ENCODE assay signal across 19 cellular contexts in the genomic region with DNA sequence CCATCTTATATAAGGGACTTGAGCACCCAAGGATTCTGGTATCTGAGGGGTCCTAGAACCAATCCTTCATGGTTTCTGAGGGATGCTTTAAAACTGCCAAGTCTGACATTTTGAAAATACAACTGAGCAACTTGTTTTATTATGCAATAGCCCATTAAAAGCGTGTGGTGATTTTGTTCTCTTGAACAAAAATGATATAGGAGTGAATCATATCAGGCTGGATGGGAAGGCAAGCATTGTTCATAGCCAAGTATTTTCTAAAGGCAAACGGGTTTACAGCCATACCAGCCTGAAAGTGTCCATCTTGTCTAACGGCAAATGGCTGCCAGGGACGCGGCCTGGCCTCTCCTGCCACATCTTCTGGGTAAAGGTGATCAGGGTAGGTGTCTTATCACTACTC. TPM values are rescaled to one million over a fixed set of nuclear protein-coding genes. Genes with fewer than 3 reads are reported as not detected.
DNase-seq lines count a peak whose midpoint lies in the region; ATAC-seq and TF ChIP-seq lines count a peak whose summit lies in the region.
"Had no signal": no experiment of that assay in that cellular context is flagged by ENCODE, and none has a peak within 500 bp of the region (broad histone marks: within the 10 kb centered on the region; RNA-seq: fewer than 3 reads in every experiment).

No MANE protein-coding gene starts in this region.

- H3K9me3 ChIP-seq in RWPE2 (ENCODE audit: severe bottlenecking), result no peaks in the 10 kb centered on the region
- no peaks in the 10 kb centered on the region for H3K9me3 ChIP-seq in fibroblast of lung (ENCODE audit: control insufficient read depth, insufficient read depth, low read depth, low read length)

- peak overlapping the region; percentile 51 for H3K27ac ChIP-seq in RWPE2 (ENCODE audit: poor library complexity, severe bottlenecking)
- no peak overlapping the region for H3K27ac ChIP-seq in fibroblast of lung (ENCODE audit: insufficient read depth, low read length)
- H3K27ac ChIP-seq: right atrium auricular region, SK-N-MC had no signal

- no peak overlapping the region for H2AFZ ChIP-seq in fibroblast of lung (ENCODE audit: low read length)

- peaks cover 37% of the 10 kb centered on the region for H3K4me1 ChIP-seq in RWPE2 (ENCODE audit: insufficient read depth, poor library complexity, severe bottlenecking)
- peaks cover 6% of the 10 kb centered on the region for H3K4me1 ChIP-seq in fibroblast of lung (ENCODE audit: control insufficient read depth, extremely low read depth, insufficient read depth, low read length)
- H3K4me1 ChIP-seq: right atrium auricular region had no signal

- no peak overlapping the region for H3K4me3 ChIP-seq in RWPE2 (ENCODE audit: severe bottlenecking)
- H3K4me3 ChIP-seq in fibroblast of lung (replicated peaks in 1 of 4; ENCODE audit: control extremely low read depth in 1 of 4, insufficient read depth in 1 of 4, low read depth in 3 of 4, low read length in 4 of 4), result no peak overlapping the region
- no peak overlapping the region for H3K4me3 ChIP-seq in skeletal muscle cell (ENCODE audit: low read depth, low read length)
- H3K4me3 ChIP-seq: lung, right atrium auricular region, SK-N-MC had no signal

- peaks cover 23% of the 10 kb centered on the region for H3K36me3 ChIP-seq in RWPE2 (ENCODE audit: low read depth)
- peaks cover 6% of the 10 kb centered on the region for H3K36me3 ChIP-seq in fibroblast of lung (ENCODE audit: control insufficient read depth, insufficient read depth, low read length)

- no peaks in the 10 kb centered on the region for H4K20me1 ChIP-seq in fibroblast of lung (ENCODE audit: control insufficient read depth, extremely low read depth, insufficient read depth, low read length)

- no peaks in the 10 kb centered on the region for H3K27me3 ChIP-seq in RWPE2 (ENCODE audit: insufficient read depth, poor library complexity, severe bottlenecking)
- no peaks in the 10 kb centered on the region for H3K27me3 ChIP-seq in fibroblast of lung (ENCODE audit: control insufficient read depth, insufficient read depth, low read length)
- H3K27me3 ChIP-seq: right atrium auricular region had no signal

- ATAC-seq in RWPE2 (ENCODE audit: low read depth) (peak; percentile 68), GM18858 (IDR thresholded peaks at IDR 0.05; ENCODE audit: unreplicated experiment) (no peak)
- ATAC-seq: Panc1 had no signal

- TF ChIP-seq CTCF in RWPE2 (IDR thresholded peaks at IDR 0.05; ENCODE audit: poor library complexity, severe bottlenecking) (no peak), fibroblast of lung (conservative IDR thresholded peaks at IDR 0.05 in 1 of 2, IDR thresholded peaks at IDR 0.05 in 1 of 2; ENCODE audit: low read depth in 1 of 2, low read length in 2 of 2) (no peak)

- H3K4me2 ChIP-seq in fibroblast of lung (ENCODE audit: extremely low read depth, insufficient read depth, low read length), result no peak overlapping the region

- DNase-seq in ELR (ENCODE audit: low read depth) (peak; percentile 77), RWPE2 (ENCODE audit: low spot score) (no peak), fibroblast of lung (ENCODE audit: low read depth in 2 of 2) (peak; percentile 72 to 80), skeletal muscle cell (ENCODE audit: low read depth) (peak; percentile 36), ureter (ENCODE audit: low spot score) (no peak)
- DNase-seq in central memory CD4-positive, alpha-beta T cell, result no peak
- DNase-seq: activated CD4-positive, CD25-positive, alpha-beta regulatory T cell treated with anti-CD3 and anti-CD28 coated beads, Interleukin-2, amount 50 U/mL, for 72 hours; activated naive CD8-positive, alpha-beta T cell treated with anti-CD3 and anti-CD28 coated beads for 36 hours; caudate nucleus; H9; hippocampal formation; kidney; NCI-H146; stimulated activated CD4-positive, alpha-beta T cell treated with anti-CD3 and anti-CD28 coated beads, Interleukin-15, amount 100 ng/mL, for 24 hours had no signal

- no peaks in the 10 kb centered on the region for H3K79me2 ChIP-seq in fibroblast of lung (ENCODE audit: control insufficient read depth, insufficient read depth, low read length)

- H3K9ac ChIP-seq in fibroblast of lung (ENCODE audit: insufficient read depth, low read length), result no peak overlapping the region

RNA-seq across cellular contexts. Expression of gene RPP38, which starts 23.4 kb away (rescaled TPM):
- total RNA-seq in fibroblast of lung, result 14.6 and 15.4 TPM in 2 replicates
- polyA plus RNA-seq in fibroblast of lung, result 24.7 and 26.4 TPM in 2 replicates
- polyA plus RNA-seq in fibroblast of lung (2012), result 14.9 and 16.7 TPM in 2 replicates
- polyA minus RNA-seq in fibroblast of lung (ENCODE audit: low replicate concordance), result 6.4 and 8.0 TPM in 2 replicates
- total RNA-seq in ureter, result 19.1 TPM

RNA-seq across cellular contexts. Expression of gene ACBD7, which starts 31.9 kb away (rescaled TPM):
- total RNA-seq in fibroblast of lung (under 0.01 and 4.1 TPM in 2 replicates), ureter (0.86 TPM)
- 0.42 and 1.3 TPM in 2 replicates for polyA plus RNA-seq in fibroblast of lung
- 0.33 and 0.88 TPM in 2 replicates for polyA plus RNA-seq in fibroblast of lung (2012)
- not detected in 2 replicates for polyA minus RNA-seq in fibroblast of lung (ENCODE audit: low replicate concordance)
- total RNA-seq: right atrium auricular region had no signal

RNA-seq across cellular contexts. Expression of gene NMT2, which starts 48.0 kb away (rescaled TPM):
- 21.0 and 21.3 TPM in 2 replicates for total RNA-seq in fibroblast of lung
- 16.6 and 35.2 TPM in 2 replicates for polyA plus RNA-seq in fibroblast of lung
- 18.8 and 37.7 TPM in 2 replicates for polyA plus RNA-seq in fibroblast of lung (2012)
- 7.5 and 11.8 TPM in 2 replicates for polyA minus RNA-seq in fibroblast of lung (ENCODE audit: low replicate concordance)
- 9.7 TPM for total RNA-seq in ureter

Comparison
In these comparisons a context has a peak if more than half of its experiments do, and no peak if none do; other contexts are left out.
1. DNase-seq: peak in ELR (single experiment), fibroblast of lung (2 of 2) and skeletal muscle cell (single experiment); none in RWPE2 (single experiment), ureter (single experiment) and central memory CD4-positive, alpha-beta T cell (single experiment).